Comparison of ENCODE assay signal across 21 cellular contexts in genomic region chr1:93467606-93468005, GRCh38. TPM values are rescaled to one million over a fixed set of nuclear protein-coding genes. Genes with fewer than 3 reads are reported as not detected.
DNase-seq lines count a peak whose midpoint lies in the region; ATAC-seq and TF ChIP-seq lines count a peak whose summit lies in the region.
"Had no signal": no experiment of that assay in that cellular context is flagged by ENCODE, and none has a peak within 500 bp of the region (broad histone marks: within the 10 kb centered on the region; RNA-seq: fewer than 3 reads in every experiment).

No MANE protein-coding gene starts in this region.

- peak; percentile 12 for DNase-seq in activated CD4-positive, alpha-beta T cell treated with anti-CD3 and anti-CD28 coated beads, Interleukin-2, amount 10 ng/mL, durations not matched to agents 24 days and 14 days
- DNase-seq in activated CD4-positive, alpha-beta T cell treated with anti-CD3 and anti-CD28 coated beads for 48 hours = no peak
- DNase-seq in WTC11 (ENCODE audit: low spot score) (no peak), trophoblast cell (no peak), type B pancreatic cell (ENCODE audit: extremely low spot score, unreplicated experiment) (no peak), HuH-7.5 (ENCODE audit: low spot score) (no peak), superior temporal gyrus (ENCODE audit: extremely low spot score) (no peak)
- DNase-seq in stimulated activated CD8-positive, alpha-beta memory T cell treated with anti-CD3 and anti-CD28 coated beads, Interleukin-4, amount 100 ng/mL, for 48 hours = no peak
- DNase-seq: Caco-2; CD4-positive, CD25-positive, alpha-beta regulatory T cell; CD8-positive, alpha-beta T cell; DMS153; DND-41; GDM1; GM23248; H9 had no signal

- no peak overlapping the region for H2AFZ ChIP-seq in trophoblast cell (ENCODE audit: insufficient read depth, low read length, poor library complexity)
- H2AFZ ChIP-seq: GM23248 had no signal

- H2BK12ac ChIP-seq in trophoblast cell (ENCODE audit: low read length) = no peak overlapping the region

- no peaks in the 10 kb centered on the region for H3K36me3 Mint-ChIP-seq in activated CD4-positive, alpha-beta T cell treated with anti-CD3 and anti-CD28 coated beads, Interleukin-2, amount 10 ng/mL, durations not matched to agents 24 days and 14 days (ENCODE audit: low read depth)
- peaks cover 20% of the 10 kb centered on the region for H3K36me3 Mint-ChIP-seq in WTC11
- peaks cover 54% of the 10 kb centered on the region for H3K36me3 Mint-ChIP-seq in type B pancreatic cell
- H3K36me3 Mint-ChIP-seq: CD4-positive, CD25-positive, alpha-beta regulatory T cell; CD8-positive, alpha-beta T cell had no signal

- no peaks in the 10 kb centered on the region for H3K27me3 ChIP-seq in trophoblast cell (ENCODE audit: insufficient read depth, low read length)
- H3K27me3 ChIP-seq: BLaER1 had no signal

- WGBS in trophoblast cell (ENCODE audit: extremely low coverage, insufficient coverage, insufficient read length) = no CpG with 5 or more reads among the region's 4 CpGs

- H3K27me3 Mint-ChIP-seq in activated CD4-positive, alpha-beta T cell treated with anti-CD3 and anti-CD28 coated beads, Interleukin-2, amount 10 ng/mL, durations not matched to agents 24 days and 14 days = peaks cover 2% of the 10 kb centered on the region
- no peaks in the 10 kb centered on the region for H3K27me3 Mint-ChIP-seq in WTC11 (ENCODE audit: low read depth)
- no peaks in the 10 kb centered on the region for H3K27me3 Mint-ChIP-seq in type B pancreatic cell
- H3K27me3 Mint-ChIP-seq: B cell had no signal

- no peak overlapping the region for H4K91ac ChIP-seq in trophoblast cell (ENCODE audit: low read depth, low read length)

- no peak overlapping the region for H2AK5ac ChIP-seq in trophoblast cell (ENCODE audit: low read length)

- H3K4me1 Mint-ChIP-seq in activated CD4-positive, alpha-beta T cell treated with anti-CD3 and anti-CD28 coated beads, Interleukin-2, amount 10 ng/mL, durations not matched to agents 24 days and 14 days = no peaks in the 10 kb centered on the region
- peaks cover 29% of the 10 kb centered on the region for H3K4me1 Mint-ChIP-seq in WTC11
- peaks cover 17% of the 10 kb centered on the region for H3K4me1 Mint-ChIP-seq in type B pancreatic cell (ENCODE audit: unreplicated experiment)
- H3K4me1 Mint-ChIP-seq: B cell; CD4-positive, CD25-positive, alpha-beta regulatory T cell had no signal

- no peak overlapping the region for H3K27ac Mint-ChIP-seq in activated CD4-positive, alpha-beta T cell treated with anti-CD3 and anti-CD28 coated beads, Interleukin-2, amount 10 ng/mL, durations not matched to agents 24 days and 14 days
- H3K27ac Mint-ChIP-seq in WTC11 = no peak overlapping the region; the same call in 1 of the 2 replicates
- peak overlapping the region; percentile 6 for H3K27ac Mint-ChIP-seq in type B pancreatic cell
- H3K27ac Mint-ChIP-seq: B cell; CD4-positive, CD25-positive, alpha-beta regulatory T cell; CD8-positive, alpha-beta T cell had no signal

- TF ChIP-seq CTCF in WTC11 (IDR thresholded peaks at IDR 0.05) = no peak
- no peak for TF ChIP-seq CTCF in type B pancreatic cell (conservative IDR thresholded peaks at IDR 0.05)

- no peak overlapping the region for H4K8ac ChIP-seq in trophoblast cell (ENCODE audit: low read depth, low read length)

- POLR2A ChIA-PET in WTC11 (lab: Charles Lee) = no interaction called here

- no peak overlapping the region for H3K9ac ChIP-seq in trophoblast cell (ENCODE audit: low read length)
- H3K9ac ChIP-seq: BLaER1, GM23248 had no signal

- H3K23ac ChIP-seq in trophoblast cell (ENCODE audit: low read length) = no peak overlapping the region

- CTCF ChIA-PET in WTC11 (lab: Charles Lee) = interaction anchor here (0.6 kb wide), 1 partner anchor 403 kb away, joined by 4 read pairs; no protein-coding TSS in a partner anchor

- peak overlapping the region; percentile 15 for H3K4me3 ChIP-seq in trophoblast cell (ENCODE audit: low read depth, low read length)
- H3K4me3 ChIP-seq: BLaER1, GM23248 had no signal

- peaks cover 0 to 2% of the 10 kb centered on the region in 2 experiments for H3K36me3 ChIP-seq in trophoblast cell (ENCODE audit: control insufficient read depth in 1 of 2, insufficient read depth in 2 of 2, low read length in 2 of 2)

- no peak for ATAC-seq in WTC11
- ATAC-seq: CD8-positive, alpha-beta T cell; HCT116 had no signal

- peaks cover 12% of the 10 kb centered on the region for H3K9me3 Mint-ChIP-seq in activated CD4-positive, alpha-beta T cell treated with anti-CD3 and anti-CD28 coated beads, Interleukin-2, amount 10 ng/mL, durations not matched to agents 24 days and 14 days
- H3K9me3 Mint-ChIP-seq in WTC11 (peaks cover 23% of the 10 kb centered on the region), type B pancreatic cell (peaks cover 20% of the 10 kb centered on the region)

- H3K4me3 Mint-ChIP-seq in activated CD4-positive, alpha-beta T cell treated with anti-CD3 and anti-CD28 coated beads, Interleukin-2, amount 10 ng/mL, durations not matched to agents 24 days and 14 days = no peak overlapping the region
- no peak overlapping the region for H3K4me3 Mint-ChIP-seq in WTC11
- H3K4me3 Mint-ChIP-seq in type B pancreatic cell = no peak overlapping the region
- H3K4me3 Mint-ChIP-seq: B cell; CD4-positive, CD25-positive, alpha-beta regulatory T cell; CD8-positive, alpha-beta T cell; H9 had no signal

- H3K9me3 ChIP-seq in trophoblast cell (ENCODE audit: insufficient read depth, low read depth, low read length) = no peaks in the 10 kb centered on the region
- H3K9me3 ChIP-seq: Caco-2 had no signal

- no peak overlapping the region for H4K12ac ChIP-seq in trophoblast cell (ENCODE audit: low read depth, low read length)

- H2BK5ac ChIP-seq in trophoblast cell (ENCODE audit: low read depth, low read length, poor library complexity) = no peak overlapping the region

- H3K79me1 ChIP-seq in trophoblast cell (ENCODE audit: low read length) = no peaks in the 10 kb centered on the region

- H3K14ac ChIP-seq in trophoblast cell (ENCODE audit: low read length) = no peak overlapping the region

- intact Hi-C loops in activated CD4-positive, alpha-beta T cell treated with anti-CD3 and anti-CD28 coated beads, Interleukin-2, amount 10 ng/mL, durations not matched to agents 24 days and 14 days (cut with micrococcal nuclease) = no loop called here

- peaks cover 20% of the 10 kb centered on the region for H3K79me2 ChIP-seq in trophoblast cell (ENCODE audit: control insufficient read depth, insufficient read depth, low read length, poor library complexity)

- H3K27ac ChIP-seq in trophoblast cell (ENCODE audit: low read depth, low read length) = no peak overlapping the region
- H3K27ac ChIP-seq: 22Rv1, BLaER1, C4-2B, GM23248 had no signal

- H3K4me2 ChIP-seq in trophoblast cell (ENCODE audit: low read length) = no peak overlapping the region
- H3K4me2 ChIP-seq: BLaER1 had no signal

- no peak overlapping the region for H2BK120ac ChIP-seq in trophoblast cell (ENCODE audit: insufficient read depth, low read length, poor library complexity)

- peaks cover 3% of the 10 kb centered on the region in 2 experiments for H3K4me1 ChIP-seq in trophoblast cell (ENCODE audit: control insufficient read depth in 1 of 2, insufficient read depth in 2 of 2, low read length in 2 of 2)
- H3K4me1 ChIP-seq: BLaER1, Caco-2 had no signal

- H3K4ac ChIP-seq in trophoblast cell (ENCODE audit: low read depth, low read length) = peak overlapping the region; percentile 98

- H3K18ac ChIP-seq in trophoblast cell (ENCODE audit: low read length) = no peak overlapping the region

TF ChIP-seq in WTC11, 78 proteins besides CTCF, POLR2A, EP300 and RAD21:
- TF ChIP-seq RORB (CRISPR knock-in tag; IDR thresholded peaks at IDR 0.05) (no peak), ZNF121 (CRISPR knock-in tag; IDR thresholded peaks at IDR 0.05) (peak; percentile 71)

RNA-seq across cellular contexts. Expression of gene FNBP1L, which starts 19.7 kb away (rescaled TPM):
- 0.14 and 0.24 TPM in 2 replicates for total RNA-seq in activated CD4-positive, alpha-beta T cell treated with anti-CD3 and anti-CD28 coated beads, Interleukin-2, amount 10 ng/mL, durations not matched to agents 24 days and 14 days
- total RNA-seq in WTC11 (2021) (79.1 to 81.8 TPM (median 79.6 TPM) in 3 replicates), type B pancreatic cell (ENCODE audit: low replicate concordance) (74.7 and 119 TPM in 2 replicates)
- polyA plus RNA-seq in trophoblast cell (2013) = 82.4 and 84.4 TPM in 2 replicates

Comparison
In these comparisons a context has a peak if more than half of its experiments do, and no peak if none do; other contexts are left out.
1. RNA of gene FNBP1L, which starts 19.7 kb away (total RNA-seq): 79.1 to 81.8 TPM in WTC11 and 74.7 to 119 TPM in type B pancreatic cell; 0.14 to 0.24 TPM in activated CD4-positive, alpha-beta T cell treated with anti-CD3 and anti-CD28 coated beads, Interleukin-2, amount 10 ng/mL, durations not matched to agents 24 days and 14 days; every median in the first group is over 10 times any median in the second.